In genomic region chr1:67732750-67733151, GRCh38 we compare ENCODE assay signal across 1 cellular context.
TF ChIP-seq lines count a peak whose summit lies in the region.

No MANE protein-coding gene starts in this region.

TF ChIP-seq in endothelial cell of umbilical vein, 7 proteins besides CTCF, POLR2A, EP300 and RAD21 (continued from another document):
- TF ChIP-seq MYC (IDR thresholded peaks at IDR 0.05; ENCODE audit: low read depth, low read length) (no peak), MAX (IDR thresholded peaks at IDR 0.05; ENCODE audit: insufficient read depth, insufficient read length) (no peak), GATA2 (IDR thresholded peaks at IDR 0.05; ENCODE audit: insufficient read depth, insufficient read length, low read depth, low read length) (no peak), EZH2 (IDR thresholded peaks at IDR 0.05; ENCODE audit: borderline replicate concordance, low read depth, low read length, severe bottlenecking) (no peak)
